ENCODE assay signal across 1 cellular context in genomic region chr7:139230774-139231512, GRCh38.
TF ChIP-seq lines count a peak whose summit lies in the region.

TSS of gene UBN2 (plus strand) at chr7:139231237. CDS start at chr7:139231485, 248 bp downstream.

TF ChIP-seq in HEK293, 187 proteins besides CTCF, POLR2A, EP300 and RAD21 (continued from another document):
- TF ChIP-seq ZNF704 (tag by site-specific recombination; IDR thresholded peaks at IDR 0.05), result no peak
- peak; percentile 64; the same call in 1 of the 2 replicates for TF ChIP-seq ZFP69B (tag by site-specific recombination; IDR thresholded peaks at IDR 0.05)
- no peak for TF ChIP-seq ZNF529 (tag by site-specific recombination; IDR thresholded peaks at IDR 0.05; ENCODE audit: insufficient replicate concordance)
- TF ChIP-seq ZNF692 (tag by site-specific recombination; IDR thresholded peaks at IDR 0.05), result peak; percentile 63
- TF ChIP-seq PRDM10 (tag by site-specific recombination; IDR thresholded peaks at IDR 0.05), result 0 out of 2 replicates have a peak, but pooled peaks have one; percentile 19
- no peak for TF ChIP-seq ZNF654 (tag by site-specific recombination; IDR thresholded peaks at IDR 0.05; ENCODE audit: low read depth)
- TF ChIP-seq ZBTB8A (tag by site-specific recombination; IDR thresholded peaks at IDR 0.05), result 0 out of 2 replicates have a peak, but pooled peaks have one; percentile 42
- TF ChIP-seq GLI4 (tag by site-specific recombination; IDR thresholded peaks at IDR 0.05), result peak; percentile 47; the same call in 1 of the 2 replicates
- no peak for TF ChIP-seq ZNF488 (tag by site-specific recombination; IDR thresholded peaks at IDR 0.05)
- no peak for TF ChIP-seq ZNF555 (tag by site-specific recombination; conservative IDR thresholded peaks at IDR 0.05)
- TF ChIP-seq ZNF112 (tag by site-specific recombination; IDR thresholded peaks at IDR 0.05), result no peak
- TF ChIP-seq SP7 (tag by site-specific recombination; IDR thresholded peaks at IDR 0.05), result peak; percentile 57; the same call in 1 of the 2 replicates
- TF ChIP-seq IKZF3 (tag by site-specific recombination; IDR thresholded peaks at IDR 0.05), result peak; percentile 94
- TF ChIP-seq ZBTB20 (tag by site-specific recombination; IDR thresholded peaks at IDR 0.05), result peak; percentile 83
